In genomic region chr15:55743615-55743978, GRCh38 we compare ENCODE assay signal across 8 cellular contexts. TPM values are rescaled to one million over a fixed set of nuclear protein-coding genes. Genes with fewer than 3 reads are reported as not detected.
DNase-seq lines count a peak whose midpoint lies in the region; ATAC-seq and TF ChIP-seq lines count a peak whose summit lies in the region.

No MANE protein-coding gene starts in this region.

- CTCF ChIA-PET in SK-N-SH (lab: Yijun Ruan, JAX), result interaction anchor here (0.7 to 3.0 kb wide), 6 partner anchors 30 to 986 kb away, joined by 3 to 12 read pairs (median 4); no protein-coding TSS in a partner anchor

- no peaks in the 10 kb centered on the region for H4K20me1 ChIP-seq in SK-N-SH (ENCODE audit: insufficient read depth)

- H2AFZ ChIP-seq in SK-N-SH (ENCODE audit: low read depth), result peak overlapping the region; percentile 95

- H3K4me3 Mint-ChIP-seq in activated naive CD8-positive, alpha-beta T cell, result peak overlapping the region; percentile 74

- H3K4me1 Mint-ChIP-seq in activated naive CD8-positive, alpha-beta T cell (ENCODE audit: low read depth), result peaks cover 4% of the 10 kb centered on the region

- H3K27me3 Mint-ChIP-seq in activated naive CD8-positive, alpha-beta T cell, result peaks cover 23% of the 10 kb centered on the region

- no peaks in the 10 kb centered on the region for H3K9me3 ChIP-seq in SK-N-SH
- no peaks in the 10 kb centered on the region for H3K9me3 ChIP-seq in stomach

- DNase-seq in SK-N-SH (no peak), stomach (no peak), HUDEP-2 (lab: John Stamatoyannopoulos, UW; ENCODE audit: unreplicated experiment in 76 of 76) (no peak), NCI-H446 (lab: John Stamatoyannopoulos, UW) (no peak), posterior vena cava (ENCODE audit: low spot score) (no peak)

- TF ChIP-seq CTCF in SK-N-SH (IDR thresholded peaks at IDR 0.05) (no peak), stomach (IDR thresholded peaks at IDR 0.05) (no peak)

- peaks cover 32% of the 10 kb centered on the region for H3K79me2 ChIP-seq in SK-N-SH (ENCODE audit: insufficient read depth)

- H3K36me3 ChIP-seq in SK-N-SH (replicated peaks in 1 of 2; ENCODE audit: control insufficient read depth in 1 of 2, insufficient read depth in 2 of 2, low read length in 1 of 2), result peaks cover 0 to 5% of the 10 kb centered on the region in 2 experiments
- H3K36me3 ChIP-seq in stomach, result no peaks in the 10 kb centered on the region

- H3K27me3 ChIP-seq in SK-N-SH (ENCODE audit: insufficient read depth) (no peaks in the 10 kb centered on the region), layer of hippocampus (ENCODE audit: control insufficient read depth, insufficient read depth, low read length) (no peaks in the 10 kb centered on the region), stomach (peaks cover 0 to 41% (median 15%) of the 10 kb centered on the region in 3 donors)

- H3K4me1 ChIP-seq in SK-N-SH (ENCODE audit: control insufficient read depth in 1 of 2, insufficient read depth in 2 of 2, low read depth in 1 of 2, low read length in 1 of 2) (peaks cover 0 to 16% of the 10 kb centered on the region in 2 experiments; a peak in 2 of 4 replicates), stomach (peaks cover 0 to 35% (median 31%) of the 10 kb centered on the region in 4 donors)

- peak overlapping the region; percentile 75 for H3K9ac ChIP-seq in SK-N-SH

- H3K36me3 Mint-ChIP-seq in activated naive CD8-positive, alpha-beta T cell, result no peaks in the 10 kb centered on the region

- no peak for ATAC-seq in SK-N-SH treated with all-trans-retinoic acid at 6 μM for 48 hours

- no peaks in the 10 kb centered on the region for H3K9me2 ChIP-seq in SK-N-SH

- intact Hi-C loops in stomach (cut with DNase I; ENCODE audit: low total_unique reads), result no loop called here
- intact Hi-C loops in posterior vena cava (cut with DNase I), result no loop called here

- TF ChIP-seq POLR2A in stomach (IDR thresholded peaks at IDR 0.05), result no peak

- TF ChIP-seq EP300 in SK-N-SH (IDR thresholded peaks at IDR 0.05; ENCODE audit: borderline replicate concordance in 1 of 2, low read depth in 1 of 2, low read length in 1 of 2), result no peak
- TF ChIP-seq EP300 in stomach (IDR thresholded peaks at IDR 0.05), result no peak

- H3K4me2 ChIP-seq in SK-N-SH, result peak overlapping the region; percentile 89

- H3K4me3 ChIP-seq in SK-N-SH (ENCODE audit: low read depth in 2 of 2, low read length in 1 of 2), result peak overlapping the region; percentile 86 to 91
- peak overlapping the region; percentile 75 to 99 (median 82) for H3K4me3 ChIP-seq in stomach

- no peaks in the 10 kb centered on the region for H3F3A ChIP-seq in SK-N-SH (replicated peaks; ENCODE audit: insufficient read depth)

- 12% methylated on average over 9 of the region's 9 CpGs for WGBS in SK-N-SH (ENCODE audit: low lambda C conversion rate)
- 4 to 12% (median 5%) methylated on average over 9 of the region's 9 CpGs for WGBS in stomach, 5 donors

- H3K27ac ChIP-seq in SK-N-SH (ENCODE audit: low read depth in 2 of 2, low read length in 1 of 2), result peak overlapping the region; percentile 48 to 94; a peak in 3 of 4 replicates
- H3K27ac ChIP-seq in layer of hippocampus (ENCODE audit: low read depth, low read length), result peak overlapping the region; percentile 38
- peak overlapping the region in 4 of 5 donors; percentile 44 to 79 (median 72) for H3K27ac ChIP-seq in stomach

- H3K27ac Mint-ChIP-seq in activated naive CD8-positive, alpha-beta T cell, result no peak overlapping the region

- POLR2A ChIA-PET in SK-N-SH (lab: Yijun Ruan, JAX), result no interaction called here

- TF ChIP-seq RAD21 in SK-N-SH (IDR thresholded peaks at IDR 0.05; ENCODE audit: low read length), result no peak

- no peaks in the 10 kb centered on the region for H3K9me3 Mint-ChIP-seq in activated naive CD8-positive, alpha-beta T cell (ENCODE audit: low read depth)

TF ChIP-seq in SK-N-SH, 30 proteins besides CTCF, POLR2A, EP300 and RAD21:
- TF ChIP-seq POLR2AphosphoS5 (IDR thresholded peaks at IDR 0.05; ENCODE audit: low read depth, low read length) (no peak), NRF1 (IDR thresholded peaks at IDR 0.05; ENCODE audit: low read depth, low read length) (no peak), GATA2 (CRISPR knock-in tag; IDR thresholded peaks at IDR 0.05) (no peak), TEAD4 (IDR thresholded peaks at IDR 0.05; ENCODE audit: borderline replicate concordance, insufficient read depth) (no peak), IRF3 (IDR thresholded peaks at IDR 0.05; ENCODE audit: low read depth, low read length) (no peak), ELF1 (IDR thresholded peaks at IDR 0.05) (no peak)
TF ChIP-seq in SK-N-SH: peak in this region for 0.

TF ChIP-seq in SK-N-SH treated with all-trans-retinoic acid at 6 μM for 48 hours, 23 proteins besides CTCF, POLR2A, EP300 and RAD21:
- TF ChIP-seq TCF4 (CRISPR knock-in tag; IDR thresholded peaks at IDR 0.05; ENCODE audit: borderline replicate concordance) (no peak), PATZ1 (CRISPR knock-in tag; IDR thresholded peaks at IDR 0.05; ENCODE audit: borderline replicate concordance) (no peak), SNAI2 (CRISPR knock-in tag; IDR thresholded peaks at IDR 0.05) (no peak), ESRRG (CRISPR knock-in tag; IDR thresholded peaks at IDR 0.05) (no peak)

RNA-seq across cellular contexts. Expression of gene PRTG, which starts 0.6 kb away (rescaled TPM):
- polyA plus RNA-seq in SK-N-SH (2012; rRNA removed) (3.0 and 3.6 TPM in 2 replicates), stomach (under 1 TPM in 2 of 3 donors, not detected in 1; under 0.01 to 0.53 TPM)
- polyA plus RNA-seq in SK-N-SH (2012; cell fraction: cytosol; rRNA removed), result 4.3 TPM in 2 replicates
- 5.7 and 6.0 TPM in 2 replicates for polyA plus RNA-seq in SK-N-SH (2012; cell fraction: nucleus; rRNA removed)
- total RNA-seq in stomach (10 to 100 TPM in 1 of 5 donors, under 1 TPM in 3, not detected in 1; under 0.01 to 12.3 (median 0.81) TPM), posterior vena cava (1 to 10 TPM; 1.0 to 1.3 TPM)
